25 cellular contexts compared by ENCODE assay signal in genomic region chr3:46542344-46542743, GRCh38. TPM values are rescaled to one million over a fixed set of nuclear protein-coding genes. Genes with fewer than 3 reads are reported as not detected.
DNase-seq lines count a peak whose midpoint lies in the region; ATAC-seq and TF ChIP-seq lines count a peak whose summit lies in the region.
"Had no signal": no experiment of that assay in that cellular context is flagged by ENCODE, and none has a peak within 500 bp of the region (broad histone marks: within the 10 kb centered on the region; RNA-seq: fewer than 3 reads in every experiment).

No MANE protein-coding gene starts in this region.

- WGBS in psoas muscle, 3 donors = 64 to 85% (median 71%) methylated on average over 2 of the region's 2 CpGs

- no peaks in the 10 kb centered on the region for H3K9me2 ChIP-seq in DOHH2 (replicated peaks; ENCODE audit: control insufficient read depth, low read length)

- H3K27ac ChIP-seq in DOHH2 (ENCODE audit: low read depth, low read length) (peak overlapping the region; percentile 100), KMS-11 (no peak overlapping the region), psoas muscle (peak overlapping the region; percentile 74)
- H3K27ac ChIP-seq: cardiac muscle cell, lower lobe of right lung had no signal

- H3K9me3 ChIP-seq in DOHH2 (ENCODE audit: control insufficient read depth, insufficient read depth, low read length) = no peaks in the 10 kb centered on the region
- no peaks in the 10 kb centered on the region for H3K9me3 ChIP-seq in psoas muscle
- H3K9me3 ChIP-seq: lower lobe of right lung had no signal

- CTCF ChIA-PET in WTC11 (lab: Charles Lee) = interaction anchor here (0.6 to 2.1 kb wide), 7 partner anchors 16 to 87 kb away, joined by 3 to 14 read pairs (median 4); no protein-coding TSS in a partner anchor

- intact Hi-C loops in psoas muscle (cut with DNase I) = no loop called here

- H3K4me1 Mint-ChIP-seq in WTC11 = peaks cover 69% of the 10 kb centered on the region

- H3F3A ChIP-seq in DOHH2 (ENCODE audit: control insufficient read depth, insufficient read depth) = peaks cover 45% of the 10 kb centered on the region

- no peaks in the 10 kb centered on the region for H3K27me3 ChIP-seq in DOHH2 (ENCODE audit: control insufficient read depth, low read length)
- no peaks in the 10 kb centered on the region for H3K27me3 ChIP-seq in KMS-11 (ENCODE audit: insufficient read depth, low read depth)
- no peaks in the 10 kb centered on the region for H3K27me3 ChIP-seq in psoas muscle (ENCODE audit: insufficient read depth in 3 of 3, low read length in 2 of 3)
- H3K27me3 ChIP-seq: cardiac muscle cell had no signal

- H4K20me1 ChIP-seq in DOHH2 (ENCODE audit: control insufficient read depth, insufficient read depth, low read depth, low read length) = no peaks in the 10 kb centered on the region
- H4K20me1 ChIP-seq in KMS-11 (ENCODE audit: insufficient read depth) = no peaks in the 10 kb centered on the region

- H3K36me3 Mint-ChIP-seq in WTC11 = peaks cover 2% of the 10 kb centered on the region; the same call in 1 of the 2 replicates
- H3K36me3 Mint-ChIP-seq: naive thymus-derived CD8-positive, alpha-beta T cell had no signal

- peaks cover 96% of the 10 kb centered on the region for H3K4me1 ChIP-seq in DOHH2 (ENCODE audit: control insufficient read depth, low read length)
- peaks cover 63% of the 10 kb centered on the region for H3K4me1 ChIP-seq in KMS-11 (ENCODE audit: low read depth, poor library complexity, severe bottlenecking)
- peaks cover 33% of the 10 kb centered on the region for H3K4me1 ChIP-seq in psoas muscle

- no peak for TF ChIP-seq CTCF in DOHH2 (IDR thresholded peaks at IDR 0.05; ENCODE audit: low read depth, low read length, poor library complexity, severe bottlenecking)
- no peak for TF ChIP-seq CTCF in KMS-11 (conservative IDR thresholded peaks at IDR 0.05; ENCODE audit: low read depth, low read length)
- TF ChIP-seq CTCF in psoas muscle (IDR thresholded peaks at IDR 0.05) = no peak
- no peak for TF ChIP-seq CTCF in WTC11 (IDR thresholded peaks at IDR 0.05)

- DNase-seq in astrocyte of the hippocampus (ENCODE audit: low read depth, low spot score) (peak; percentile 17), psoas muscle (no peak), pons (ENCODE audit: low spot score) (no peak), WTC11 (ENCODE audit: low spot score) (no peak), RKO (ENCODE audit: low spot score) (no peak)
- no peak for DNase-seq in central memory CD4-positive, alpha-beta T cell
- DNase-seq: activated CD4-positive, CD25-positive, alpha-beta regulatory T cell; effector CD4-positive, alpha-beta T cell; GF-D8; head of caudate nucleus; lower lobe of right lung; naive thymus-derived CD8-positive, alpha-beta T cell; NCI-H1694 treated with DMSO at 0.1 percent for 48 hours; NCI-H2227 treated with DMSO at 0.1 percent for 48 hours; stimulated activated CD4-positive, alpha-beta T cell treated with anti-CD3 and anti-CD28 coated beads, Interleukin-4, amount 100 ng/mL, for 4 hours had no signal

- peak overlapping the region; percentile 56 for H3K4me3 ChIP-seq in DOHH2 (ENCODE audit: low read length)
- no peak overlapping the region for H3K4me3 ChIP-seq in KMS-11 (IDR thresholded peaks at IDR 0.05; ENCODE audit: insufficient read depth, low read depth, low read length)
- no peak overlapping the region for H3K4me3 ChIP-seq in psoas muscle
- H3K4me3 ChIP-seq: cardiac muscle cell, GM12878, lower lobe of right lung had no signal

- no peak overlapping the region for H2AFZ ChIP-seq in KMS-11 (ENCODE audit: low read depth)

- no peaks in the 10 kb centered on the region for H3K27me3 Mint-ChIP-seq in WTC11 (ENCODE audit: low read depth)
- H3K27me3 Mint-ChIP-seq: naive thymus-derived CD8-positive, alpha-beta T cell had no signal

- ATAC-seq in psoas muscle (peak in 1 of 4 donors; percentile 40), WTC11 (no peak)
- ATAC-seq: GM12878; lower lobe of right lung; naive thymus-derived CD8-positive, alpha-beta T cell had no signal

- no peak overlapping the region for H3K4me3 Mint-ChIP-seq in WTC11
- H3K4me3 Mint-ChIP-seq: activated T-helper 1 cell treated with anti-CD3 and anti-CD28 coated beads, Interleukin-12 subunit alpha, Interleukin-12 subunit beta, Interleukin-2, Interleukin-4 antibody, amounts not matched to agents 30 ng/mL and 10 ng/mL and 1 ng/mL, durations not matched to agents 14 hours and 24 hours and 36 hours; naive thymus-derived CD8-positive, alpha-beta T cell; T-helper 1 cell treated with Interleukin-12 subunit alpha and Interleukin-12 subunit beta and Interleukin-4 antibody, amounts not matched to agents 30 μg/mL and 1 μg/mL, for 36 hours had no signal

- H3K79me2 ChIP-seq in DOHH2 (ENCODE audit: control insufficient read depth, low read length) (peaks cover 5% of the 10 kb centered on the region), KMS-11 (ENCODE audit: insufficient read depth, low read depth) (no peaks in the 10 kb centered on the region)

- no peak overlapping the region for H3K27ac Mint-ChIP-seq in WTC11
- H3K27ac Mint-ChIP-seq: activated T-helper 1 cell treated with anti-CD3 and anti-CD28 coated beads, Interleukin-12 subunit alpha, Interleukin-12 subunit beta, Interleukin-2, Interleukin-4 antibody, amounts not matched to agents 30 ng/mL and 10 ng/mL and 1 ng/mL, durations not matched to agents 14 hours and 24 hours and 36 hours; T-helper 1 cell treated with Interleukin-12 subunit alpha and Interleukin-12 subunit beta and Interleukin-4 antibody, amounts not matched to agents 30 μg/mL and 1 μg/mL, for 36 hours had no signal

- H3K36me3 ChIP-seq in DOHH2 (ENCODE audit: control insufficient read depth, low read length) (peaks cover 6% of the 10 kb centered on the region; the same call in 1 of the 2 replicates), KMS-11 (ENCODE audit: insufficient read depth) (no peaks in the 10 kb centered on the region), psoas muscle (ENCODE audit: insufficient read depth in 1 of 2, low read depth in 1 of 2) (peaks cover 3 to 97% of the 10 kb centered on the region in 2 donors)
- H3K36me3 ChIP-seq: cardiac muscle cell, lower lobe of right lung had no signal

- peak overlapping the region; percentile 70 for H3K4me2 ChIP-seq in DOHH2 (ENCODE audit: low read length)
- H3K4me2 ChIP-seq in KMS-11 = peak overlapping the region; percentile 6; the same call in 1 of the 2 replicates

- H3K9me3 Mint-ChIP-seq in WTC11 = no peaks in the 10 kb centered on the region
- H3K9me3 Mint-ChIP-seq: activated T-helper 1 cell treated with anti-CD3 and anti-CD28 coated beads, Interleukin-12 subunit alpha, Interleukin-12 subunit beta, Interleukin-2, Interleukin-4 antibody, amounts not matched to agents 30 ng/mL and 10 ng/mL and 1 ng/mL, durations not matched to agents 14 hours and 24 hours and 36 hours; naive thymus-derived CD8-positive, alpha-beta T cell; T-helper 1 cell treated with Interleukin-12 subunit alpha and Interleukin-12 subunit beta and Interleukin-4 antibody, amounts not matched to agents 30 μg/mL and 1 μg/mL, for 36 hours had no signal

- no peak overlapping the region for H3K9ac ChIP-seq in KMS-11

- POLR2A ChIA-PET in WTC11 (lab: Charles Lee) = interaction anchor here (0.7 to 1.3 kb wide), 3 partner anchors 35 to 1780 kb away, joined by 3 to 4 read pairs (median 3); no protein-coding TSS in a partner anchor

TF ChIP-seq in WTC11, 78 proteins besides CTCF, POLR2A, EP300 and RAD21 (continues in another document):
- no peak for TF ChIP-seq AR (CRISPR knock-in tag; IDR thresholded peaks at IDR 0.05)
- no peak for TF ChIP-seq NR3C1 (CRISPR knock-in tag; conservative IDR thresholded peaks at IDR 0.05; ENCODE audit: low read depth)
- TF ChIP-seq ERG (CRISPR knock-in tag; IDR thresholded peaks at IDR 0.05) = no peak
- no peak for TF ChIP-seq HMGA2 (CRISPR knock-in tag; IDR thresholded peaks at IDR 0.05)

RNA-seq across cellular contexts. Expression of gene LRRC2, which starts 23.8 kb away (rescaled TPM):
- total RNA-seq in psoas muscle (100 to 1,000 TPM in 1 of 4 donors, 10 to 100 TPM in 3; 65.1 to 160 (median 95.6) TPM), WTC11 (2021) (4.0 to 4.9 TPM (median 4.9 TPM) in 3 replicates)
- 10 to 100 TPM in 2 of 3 donors, 1 to 10 TPM in 1; 8.3 to 60.3 (median 57.9) TPM for polyA plus RNA-seq in psoas muscle
- total RNA-seq: activated CD8-positive, alpha-beta memory T cell treated with anti-CD3 and anti-CD28 coated beads for 36 hours; activated T-helper 1 cell treated with anti-CD3 and anti-CD28 coated beads, Interleukin-12 subunit alpha, Interleukin-12 subunit beta, Interleukin-2, Interleukin-4 antibody, amounts not matched to agents 30 ng/mL and 10 ng/mL and 1 ng/mL, durations not matched to agents 14 hours and 24 hours and 36 hours; GM12878 had no signal
- polyA plus RNA-seq: GM12878; naive thymus-derived CD8-positive, alpha-beta T cell had no signal

RNA-seq across cellular contexts. Expression of gene RTP3, which starts 44.6 kb away (rescaled TPM):
- total RNA-seq in psoas muscle = not detected
- under 1 TPM in 1 of 3 donors, not detected in 2; 0.01 TPM for polyA plus RNA-seq in psoas muscle
- total RNA-seq in WTC11 (2021) = not detected in 3 replicates
- total RNA-seq: activated CD8-positive, alpha-beta memory T cell treated with anti-CD3 and anti-CD28 coated beads for 36 hours; activated T-helper 1 cell treated with anti-CD3 and anti-CD28 coated beads, Interleukin-12 subunit alpha, Interleukin-12 subunit beta, Interleukin-2, Interleukin-4 antibody, amounts not matched to agents 30 ng/mL and 10 ng/mL and 1 ng/mL, durations not matched to agents 14 hours and 24 hours and 36 hours; cardiac muscle cell; GM12878; lower lobe of right lung; naive thymus-derived CD8-positive, alpha-beta T cell; posterior vena cava; Right ventricle myocardium superior; temporal lobe had no signal
- polyA plus RNA-seq: cardiac muscle cell; naive thymus-derived CD8-positive, alpha-beta T cell had no signal

Comparison
In these comparisons a context has a peak if more than half of its experiments do, and no peak if none do; other contexts are left out.
1. RNA of gene LRRC2, which starts 23.8 kb away (total RNA-seq): 65.1 to 160 TPM in psoas muscle; 4.0 to 4.9 TPM in WTC11; every median in the first group is over 10 times any median in the second.